Comparison of ENCODE assay signal across 6 cellular contexts in the genomic region with DNA sequence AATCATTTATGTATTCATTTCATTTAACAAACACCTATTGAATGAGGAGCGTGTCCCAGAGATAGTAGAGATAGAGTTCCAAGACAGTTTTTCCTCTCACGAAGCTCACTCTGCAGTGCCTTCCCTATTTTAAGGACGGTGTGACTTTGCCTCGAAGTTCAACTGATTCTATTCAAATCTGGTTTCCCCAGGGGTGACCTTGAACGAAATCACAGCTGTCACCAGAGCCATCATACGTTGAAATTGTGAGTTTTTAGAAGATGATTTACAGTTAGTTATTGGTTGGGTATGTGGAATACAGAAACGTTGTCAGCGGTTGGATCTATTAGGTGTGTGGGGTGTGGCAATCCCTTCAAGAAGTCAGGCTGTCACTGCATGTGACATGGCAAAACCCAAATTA.
"Had no signal": no experiment of that assay in that cellular context is flagged by ENCODE, and none has a peak within 500 bp of the region (broad histone marks: within the 10 kb centered on the region; RNA-seq: fewer than 3 reads in every experiment).

No MANE protein-coding gene starts in this region.

- H3K4me3 Mint-ChIP-seq: GM23338, H9 had no signal

- H3K4me2 ChIP-seq: GM23338 had no signal

- H3K4me3 ChIP-seq: GM23338 had no signal

- H2AFZ ChIP-seq: GM23338 had no signal

- ATAC-seq: GM23338, HepG2 had no signal

- H3K27ac ChIP-seq: HL-60 had no signal

- DNase-seq: H9, HCEC 1CT had no signal

- H3K27ac Mint-ChIP-seq: GM23338, H9 had no signal

- H3K9me3 Mint-ChIP-seq: GM23338, IgD-negative memory B cell had no signal
